In the genomic region with DNA sequence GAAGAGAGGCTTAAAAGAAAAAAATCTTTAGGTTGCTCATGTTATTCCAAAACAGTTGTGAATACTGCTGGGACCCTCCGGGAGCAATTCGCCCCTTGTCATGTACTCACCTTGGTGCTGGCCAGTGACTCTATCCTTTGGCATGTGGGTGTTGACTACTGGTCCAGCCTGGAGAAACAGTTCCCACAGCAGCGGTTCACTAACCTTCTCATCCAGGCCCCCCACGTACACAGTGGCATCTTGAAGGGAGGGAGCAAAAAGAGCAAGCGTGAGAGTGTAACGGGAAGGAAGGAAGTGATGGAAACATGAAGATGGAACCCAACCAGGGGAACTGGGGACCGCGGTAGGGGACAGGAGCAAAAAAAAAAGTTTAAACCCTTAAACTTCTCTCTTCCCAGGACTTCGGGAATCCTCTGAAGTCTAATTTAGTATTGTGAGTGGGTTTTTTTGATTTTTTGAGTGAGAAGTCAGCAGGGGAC, we compare ENCODE assay signal across 8 cellular contexts. TPM values are rescaled to one million over a fixed set of nuclear protein-coding genes. Genes with fewer than 3 reads are reported as not detected.
DNase-seq lines count a peak whose midpoint lies in the region; ATAC-seq, FAIRE-seq and TF ChIP-seq lines count a peak whose summit lies in the region.

No MANE protein-coding gene starts in this region.

- peak overlapping the region; percentile 84 to 88 for H3K4me3 ChIP-seq in tibial artery

- peaks cover 54 to 76% (median 68%) of the 10 kb centered on the region in 3 donors for H3K36me3 ChIP-seq in tibial artery

- peaks cover 0 to 40% (median 24%) of the 10 kb centered on the region in 4 donors for H3K4me1 ChIP-seq in tibial artery

- ATAC-seq in activated T-cell treated with anti-CD3 and anti-CD28 coated beads, Interleukin-2, amount 50 U/mL, for 72 hours (replicated peaks in 1 of 2), result no peak
- ATAC-seq in activated naive CD8-positive, alpha-beta T cell treated with anti-CD3 and anti-CD28 coated beads, Interleukin-2, amount 10 ng/mL, durations not matched to agents 7 days and 5 days (ENCODE audit: low read depth), result no peak

- no peaks in the 10 kb centered on the region for H3K9me3 Mint-ChIP-seq in activated T-cell treated with anti-CD3 and anti-CD28 coated beads, Interleukin-2, amount 50 U/mL, for 72 hours
- H3K9me3 Mint-ChIP-seq in activated naive CD8-positive, alpha-beta T cell treated with anti-CD3 and anti-CD28 coated beads, Interleukin-2, amount 10 ng/mL, durations not matched to agents 7 days and 5 days, result no peaks in the 10 kb centered on the region

- POLR2A ChIA-PET in activated naive CD8-positive, alpha-beta T cell treated with anti-CD3 and anti-CD28 coated beads, Interleukin-2, amount 10 ng/mL, durations not matched to agents 7 days and 5 days (lab: Charles Lee), result interaction anchor here (1.4 to 1.8 kb wide), 2 partner anchors 11 to 25 kb away, joined by 8 to 31 read pairs; a partner anchor contains a TSS

- no peak for FAIRE-seq in H54 (lab: Jason Lieb, UNC)

- no peak for DNase-seq in activated T-cell treated with anti-CD3 and anti-CD28 coated beads, Interleukin-2, amount 50 U/mL, for 72 hours
- DNase-seq in activated T-cell treated with anti-CD3 and anti-CD28 coated beads, Interleukin-2, amount 50 U/mL, for 1 hour, result no peak
- DNase-seq in activated naive CD8-positive, alpha-beta T cell treated with anti-CD3 and anti-CD28 coated beads, Interleukin-2, amount 10 ng/mL, durations not matched to agents 7 days and 5 days, result no peak
- no peak for DNase-seq in tibial artery
- DNase-seq in H54 (ENCODE audit: insufficient read length, low spot score), result no peak
- DNase-seq in NCI-H1092 treated with DMSO at 0.1 percent for 48 hours (lab: John Stamatoyannopoulos, UW), result no peak
- no peak for DNase-seq in NCI-H1417 (lab: John Stamatoyannopoulos, UW)

- H3K36me3 Mint-ChIP-seq in activated T-cell treated with anti-CD3 and anti-CD28 coated beads, Interleukin-2, amount 50 U/mL, for 72 hours (ENCODE audit: insufficient read depth in 2 of 2), result peaks cover 21 to 30% of the 10 kb centered on the region in 2 donors
- H3K36me3 Mint-ChIP-seq in activated naive CD8-positive, alpha-beta T cell treated with anti-CD3 and anti-CD28 coated beads, Interleukin-2, amount 10 ng/mL, durations not matched to agents 7 days and 5 days, result peaks cover 37% of the 10 kb centered on the region

- peak overlapping the region; percentile 92 for H3K27ac Mint-ChIP-seq in activated T-cell treated with anti-CD3 and anti-CD28 coated beads, Interleukin-2, amount 50 U/mL, for 72 hours
- peak overlapping the region; percentile 98 for H3K27ac Mint-ChIP-seq in activated naive CD8-positive, alpha-beta T cell treated with anti-CD3 and anti-CD28 coated beads, Interleukin-2, amount 10 ng/mL, durations not matched to agents 7 days and 5 days

- TF ChIP-seq POLR2A in H54 (IDR thresholded peaks at IDR 0.05; ENCODE audit: low read depth, low read length), result no peak

- no peaks in the 10 kb centered on the region for H3K9me3 ChIP-seq in tibial artery

- no peak for TF ChIP-seq CTCF in tibial artery (IDR thresholded peaks at IDR 0.05)

- no peaks in the 10 kb centered on the region for H3K27me3 Mint-ChIP-seq in activated T-cell treated with anti-CD3 and anti-CD28 coated beads, Interleukin-2, amount 50 U/mL, for 72 hours (ENCODE audit: low read depth)
- no peaks in the 10 kb centered on the region for H3K27me3 Mint-ChIP-seq in activated naive CD8-positive, alpha-beta T cell treated with anti-CD3 and anti-CD28 coated beads, Interleukin-2, amount 10 ng/mL, durations not matched to agents 7 days and 5 days

- intact Hi-C loops in tibial artery (cut with DNase I; ENCODE audit: low total_unique reads), result loop anchor here (5.0 kb wide), 1 partner anchor 35 kb away; no protein-coding TSS in a partner anchor

- H3K27ac ChIP-seq in layer of hippocampus (ENCODE audit: low read depth, low read length), result peak overlapping the region; percentile 92
- H3K27ac ChIP-seq in tibial artery, result peak overlapping the region; percentile 88 to 89

- peak overlapping the region; percentile 98 to 99 for H3K4me3 Mint-ChIP-seq in activated T-cell treated with anti-CD3 and anti-CD28 coated beads, Interleukin-2, amount 50 U/mL, for 72 hours
- H3K4me3 Mint-ChIP-seq in activated naive CD8-positive, alpha-beta T cell treated with anti-CD3 and anti-CD28 coated beads, Interleukin-2, amount 10 ng/mL, durations not matched to agents 7 days and 5 days, result peak overlapping the region; percentile 99

- H3K4me1 Mint-ChIP-seq in activated T-cell treated with anti-CD3 and anti-CD28 coated beads, Interleukin-2, amount 50 U/mL, for 72 hours (ENCODE audit: low read depth), result peaks cover 49% of the 10 kb centered on the region
- peaks cover 48% of the 10 kb centered on the region for H3K4me1 Mint-ChIP-seq in activated naive CD8-positive, alpha-beta T cell treated with anti-CD3 and anti-CD28 coated beads, Interleukin-2, amount 10 ng/mL, durations not matched to agents 7 days and 5 days

- H3K27me3 ChIP-seq in layer of hippocampus (ENCODE audit: control insufficient read depth, insufficient read depth, low read length), result no peaks in the 10 kb centered on the region
- no peaks in the 10 kb centered on the region for H3K27me3 ChIP-seq in tibial artery

RNA-seq across cellular contexts. Expression of a gene that starts 0.5 kb away (rescaled TPM):
- total RNA-seq in activated T-cell treated with anti-CD3 and anti-CD28 coated beads, Interleukin-2, amount 50 U/mL, for 72 hours, result 10 to 100 TPM; 59.7 to 74.4 TPM
- total RNA-seq in activated naive CD8-positive, alpha-beta T cell treated with anti-CD3 and anti-CD28 coated beads, Interleukin-2, amount 10 ng/mL, durations not matched to agents 7 days and 5 days, result 10 to 100 TPM; 72.1 to 74.8 TPM

RNA-seq across cellular contexts. Expression of a gene that starts 9.5 kb away (rescaled TPM):
- 10 to 100 TPM; 13.0 to 14.8 TPM for total RNA-seq in activated T-cell treated with anti-CD3 and anti-CD28 coated beads, Interleukin-2, amount 50 U/mL, for 72 hours
- total RNA-seq in activated naive CD8-positive, alpha-beta T cell treated with anti-CD3 and anti-CD28 coated beads, Interleukin-2, amount 10 ng/mL, durations not matched to agents 7 days and 5 days, result 10 to 100 TPM; 23.9 to 27.5 TPM

RNA-seq across cellular contexts. Expression of a gene that starts 9.6 kb away (rescaled TPM):
- total RNA-seq in activated T-cell treated with anti-CD3 and anti-CD28 coated beads, Interleukin-2, amount 50 U/mL, for 72 hours, result 1 to 10 TPM; 6.9 to 9.2 TPM
- 1 to 10 TPM; 1.6 to 1.8 TPM for total RNA-seq in activated naive CD8-positive, alpha-beta T cell treated with anti-CD3 and anti-CD28 coated beads, Interleukin-2, amount 10 ng/mL, durations not matched to agents 7 days and 5 days

RNA-seq across cellular contexts. Expression of a gene that starts 27.7 kb away (rescaled TPM):
- total RNA-seq in activated T-cell treated with anti-CD3 and anti-CD28 coated beads, Interleukin-2, amount 50 U/mL, for 72 hours, result 10 to 100 TPM; 26.9 to 29.4 TPM
- 10 to 100 TPM; 23.7 to 25.4 TPM for total RNA-seq in activated naive CD8-positive, alpha-beta T cell treated with anti-CD3 and anti-CD28 coated beads, Interleukin-2, amount 10 ng/mL, durations not matched to agents 7 days and 5 days
